Comparison of ENCODE assay signal across 8 cellular contexts in genomic region chr11:57638811-57639320, GRCh38. TPM values are rescaled to one million over a fixed set of nuclear protein-coding genes. Genes with fewer than 3 reads are reported as not detected.
DNase-seq lines count a peak whose midpoint lies in the region; ATAC-seq and TF ChIP-seq lines count a peak whose summit lies in the region.

No MANE protein-coding gene starts in this region.

- peaks cover 14% of the 10 kb centered on the region for H3K4me1 ChIP-seq in PC-3 (ENCODE audit: insufficient read depth, low read length)
- peaks cover 47% of the 10 kb centered on the region for H3K4me1 ChIP-seq in neural progenitor cell

- peak overlapping the region; percentile 97 for H3K4me2 ChIP-seq in PC-3 (ENCODE audit: low read length)
- peak overlapping the region; percentile 90 for H3K4me2 ChIP-seq in neural progenitor cell

- POLR2A ChIA-PET in CD4-positive, alpha-beta T cell (lab: Charles Lee), result interaction anchor here (1.2 to 4.0 kb wide), 2 partner anchors 70 to 314 kb away, joined by 3 to 34 read pairs; partner anchors contain the start of genes TNKS1BP1 and UBE2L6
- POLR2A ChIA-PET in PC-3 (lab: Charles Lee; ENCODE audit: unreplicated experiment), result no interaction called here

- no peak overlapping the region for H3K27ac ChIP-seq in CD4-positive, alpha-beta T cell (ENCODE audit: low read depth, low read length)
- H3K27ac ChIP-seq in PC-3 (ENCODE audit: low read length) (no peak overlapping the region), neural progenitor cell (peak overlapping the region; percentile 100)

- H4K20me1 ChIP-seq in PC-3 (ENCODE audit: low read length) (no peaks in the 10 kb centered on the region), neural progenitor cell (ENCODE audit: low read depth) (peaks cover 43% of the 10 kb centered on the region)

- peak; percentile 29 for ATAC-seq in CD4-positive, alpha-beta T cell (ENCODE audit: poor library complexity)
- ATAC-seq in PC-3 (peak; percentile 18), HG03520 (IDR thresholded peaks at IDR 0.05; ENCODE audit: unreplicated experiment) (no peak), HG03442 (IDR thresholded peaks at IDR 0.05; ENCODE audit: unreplicated experiment) (no peak)

- no peaks in the 10 kb centered on the region for H3K36me3 Mint-ChIP-seq in CD4-positive, alpha-beta T cell (ENCODE audit: low read depth)
- H3K36me3 Mint-ChIP-seq in neural progenitor cell, result peaks cover 22% of the 10 kb centered on the region

- H3F3A ChIP-seq in PC-3 (ENCODE audit: low read length, unreplicated experiment), result no peaks in the 10 kb centered on the region
- peaks cover 69% of the 10 kb centered on the region for H3F3A ChIP-seq in neural progenitor cell (ENCODE audit: low read depth)

- BruUV-seq in PC-3 (replicated peaks; lab: Mats Ljungman, UMichigan), result no TSS peak

- CTCF ChIA-PET in CD4-positive, alpha-beta T cell (lab: Charles Lee), result interaction anchor here (0.8 to 4.7 kb wide), 3 partner anchors 71 to 162 kb away, joined by 3 to 47 read pairs (median 4); partner anchors contain the start of gene UBE2L6
- CTCF ChIA-PET in PC-3 (lab: Charles Lee), result interaction anchor here (0.5 to 0.8 kb wide), 2 partner anchors 12 to 293 kb away, joined by 3 to 10 read pairs; no protein-coding TSS in a partner anchor

- intact Hi-C loops in CD4-positive, alpha-beta T cell (cut with DNase I, micrococcal nuclease), result loop anchor here in 1 of 2 experiments (2.0 kb wide), 1 partner anchor 148 kb away; no protein-coding TSS in a partner anchor
- intact Hi-C loops in PC-3 (cut with micrococcal nuclease), result no loop called here

- H3K27me3 Mint-ChIP-seq in CD4-positive, alpha-beta T cell, result peaks cover 45% of the 10 kb centered on the region
- H3K27me3 Mint-ChIP-seq in neural progenitor cell (ENCODE audit: insufficient read depth, low read depth), result peaks cover 12% of the 10 kb centered on the region

- no peak for TF ChIP-seq POLR2A in erythroblast (IDR thresholded peaks at IDR 0.05; ENCODE audit: low read length)

- H3K4me1 Mint-ChIP-seq in CD4-positive, alpha-beta T cell (ENCODE audit: low read depth), result peaks cover 21% of the 10 kb centered on the region
- H3K4me1 Mint-ChIP-seq in neural progenitor cell, result peaks cover 47% of the 10 kb centered on the region

- H3K9me2 ChIP-seq in PC-3 (replicated peaks; ENCODE audit: low read length), result no peaks in the 10 kb centered on the region

- no peaks in the 10 kb centered on the region for H3K9me3 ChIP-seq in CD4-positive, alpha-beta T cell (ENCODE audit: control insufficient read depth, low read length)
- no peaks in the 10 kb centered on the region for H3K9me3 ChIP-seq in PC-3 (ENCODE audit: low read length)
- no peaks in the 10 kb centered on the region for H3K9me3 ChIP-seq in neural progenitor cell (ENCODE audit: low read depth)

- H3K27me3 ChIP-seq in CD4-positive, alpha-beta T cell (ENCODE audit: control insufficient read depth, insufficient read depth, low read length), result peaks cover 19% of the 10 kb centered on the region
- H3K27me3 ChIP-seq in PC-3 (ENCODE audit: low read length) (0 out of 2 replicates have a peak, but pooled peaks cover 5% of the 10 kb centered on the region), neural progenitor cell (no peaks in the 10 kb centered on the region)

- peaks cover 27% of the 10 kb centered on the region for H3K79me2 ChIP-seq in PC-3 (ENCODE audit: low read length)
- peaks cover 69% of the 10 kb centered on the region for H3K79me2 ChIP-seq in neural progenitor cell (ENCODE audit: low read depth)

- H3K27ac Mint-ChIP-seq in CD4-positive, alpha-beta T cell, result no peak overlapping the region
- peak overlapping the region; percentile 99 for H3K27ac Mint-ChIP-seq in neural progenitor cell

- peak overlapping the region; percentile 92 for H3K4me3 Mint-ChIP-seq in CD4-positive, alpha-beta T cell
- peak overlapping the region; percentile 97 for H3K4me3 Mint-ChIP-seq in neural progenitor cell

- peak overlapping the region; percentile 83 for H3K9ac ChIP-seq in PC-3 (ENCODE audit: low read length)
- peak overlapping the region; percentile 100 for H3K9ac ChIP-seq in neural progenitor cell

- no peaks in the 10 kb centered on the region for H3K9me3 Mint-ChIP-seq in CD4-positive, alpha-beta T cell
- H3K9me3 Mint-ChIP-seq in neural progenitor cell, result no peaks in the 10 kb centered on the region

- H3K36me3 ChIP-seq in PC-3 (ENCODE audit: low read depth, low read length) (no peaks in the 10 kb centered on the region), neural progenitor cell (no peaks in the 10 kb centered on the region)

- TF ChIP-seq CTCF in CD4-positive, alpha-beta T cell (IDR thresholded peaks at IDR 0.05), result no peak
- peak; percentile 27; the same call in 1 of the 2 replicates for TF ChIP-seq CTCF in PC-3 (conservative IDR thresholded peaks at IDR 0.05; ENCODE audit: low read depth, low read length)
- no peak for TF ChIP-seq CTCF in neural progenitor cell (IDR thresholded peaks at IDR 0.05)

- no peak for DNase-seq in CD4-positive, alpha-beta T cell
- DNase-seq in PC-3, result no peak
- DNase-seq in erythroblast (lab: John Stamatoyannopoulos, UW), result peak; percentile 34 to 59
- DNase-seq in neural progenitor cell (ENCODE audit: low spot score), result peak; percentile 59
- no peak for DNase-seq in medulla oblongata (ENCODE audit: extremely low spot score)
- DNase-seq in A172 (ENCODE audit: low spot score), result no peak

- H2AFZ ChIP-seq in PC-3 (ENCODE audit: low read length) (peak overlapping the region; percentile 94), neural progenitor cell (replicated peaks) (no peak overlapping the region)

- peak overlapping the region; percentile 91 for H3K4me3 ChIP-seq in PC-3 (ENCODE audit: low read length)
- peak overlapping the region; percentile 98 for H3K4me3 ChIP-seq in neural progenitor cell

RNA-seq across cellular contexts. Expression of gene YPEL4, which starts 10.8 kb away (rescaled TPM):
- total RNA-seq in CD4-positive, alpha-beta T cell, result 1 to 10 TPM; 5.6 to 7.3 TPM
- total RNA-seq in PC-3 (2014; rRNA removed) (not detected in 2 replicates), neural progenitor cell (ENCODE audit: low replicate concordance) (0.22 TPM in 1 of 2 replicates, not detected in the other)
- 0.60 and 1.4 TPM in 2 replicates for total RNA-seq in A172 (2014; rRNA removed; shearing (Covaris generic))

RNA-seq across cellular contexts. Expression of gene CLP1, which starts 18.7 kb away (rescaled TPM):
- total RNA-seq in CD4-positive, alpha-beta T cell, result 10 to 100 TPM; 21.8 to 24.2 TPM
- total RNA-seq in PC-3 (2014; rRNA removed), result 23.0 and 28.4 TPM in 2 replicates
- 18.0 TPM in 2 replicates for total RNA-seq in neural progenitor cell (ENCODE audit: low replicate concordance)
- total RNA-seq in A172 (2014; rRNA removed; shearing (Covaris generic)), result 20.5 and 22.9 TPM in 2 replicates

RNA-seq across cellular contexts. Expression of gene ZDHHC5, which starts 29.0 kb away (rescaled TPM):
- total RNA-seq in CD4-positive, alpha-beta T cell, result 10 to 100 TPM; 59.7 to 61.1 TPM
- total RNA-seq in PC-3 (2014; rRNA removed), result 86.7 and 102 TPM in 2 replicates
- 28.5 and 41.8 TPM in 2 replicates for total RNA-seq in neural progenitor cell (ENCODE audit: low replicate concordance)
- 20.7 and 21.4 TPM in 2 replicates for total RNA-seq in A172 (2014; rRNA removed; shearing (Covaris generic))

RNA-seq across cellular contexts. Expression of gene SERPING1, which starts 41.4 kb away (rescaled TPM):
- under 1 TPM in 1 of 2 experiments, not detected in 1; 0.53 TPM for total RNA-seq in CD4-positive, alpha-beta T cell
- total RNA-seq in PC-3 (2014; rRNA removed) (not detected in 2 replicates), neural progenitor cell (ENCODE audit: low replicate concordance) (46.0 and 68.1 TPM in 2 replicates)
- 0.74 and 4.8 TPM in 2 replicates for total RNA-seq in A172 (2014; rRNA removed; shearing (Covaris generic))

Comparison
In these comparisons a context has a peak if more than half of its experiments do, and no peak if none do; other contexts are left out.
1. ATAC-seq: peak in CD4-positive, alpha-beta T cell (single experiment) and PC-3 (single experiment); none in HG03520 (single experiment) and HG03442 (single experiment).
2. DNase-seq: peak in erythroblast (2 of 2) and neural progenitor cell (single experiment); none in CD4-positive, alpha-beta T cell (0 of 10), PC-3 (single experiment), medulla oblongata (single experiment) and A172 (single experiment).